In genomic region chr16:5633845-5634440, GRCh38 we compare ENCODE assay signal across 10 cellular contexts.
DNase-seq lines count a peak whose midpoint lies in the region; ATAC-seq, FAIRE-seq and TF ChIP-seq lines count a peak whose summit lies in the region.
"Had no signal": no experiment of that assay in that cellular context is flagged by ENCODE, and none has a peak within 500 bp of the region (broad histone marks: within the 10 kb centered on the region; RNA-seq: fewer than 3 reads in every experiment).

No MANE protein-coding gene starts in this region.

- no peaks in the 10 kb centered on the region for H3K27me3 Mint-ChIP-seq in stimulated activated naive B cell treated with anti-CD40 and anti-IgM and Interleukin-4, amounts not matched to agents 10 μg/mL and 1 μg/mL and 100 μg/mL, for 72 hours

- H3K79me2 ChIP-seq in GM12878 (ENCODE audit: control insufficient read depth, insufficient read depth, low read length) (no peaks in the 10 kb centered on the region), neural cell (replicated peaks; ENCODE audit: insufficient read depth, low read length) (no peaks in the 10 kb centered on the region)

- no peaks in the 10 kb centered on the region for H3K9me2 ChIP-seq in neural cell (ENCODE audit: insufficient read depth, low read length)

- SMC1A ChIA-PET in GM12878 (lab: Charles Lee; ENCODE audit: uncharacterized antibody, unreplicated experiment) = interaction anchor here (0.6 to 0.7 kb wide), 2 partner anchors 134 to 1009 kb away, joined by 3 to 4 read pairs; no protein-coding TSS in a partner anchor

- ATAC-seq in GM12878 = peak; percentile 36; the same call in 1 of the 3 replicates
- no peak for ATAC-seq in gastrocnemius medialis
- no peak for ATAC-seq in stimulated activated naive B cell treated with anti-CD40 and anti-IgM and Interleukin-4, amounts not matched to agents 10 μg/mL and 1 μg/mL and 100 μg/mL, for 72 hours (replicated peaks)
- ATAC-seq: activated T-cell treated with anti-CD3 and anti-CD28 coated beads, Interleukin-2, amount 50 U/mL, for 4 hours; naive thymus-derived CD4-positive, alpha-beta T cell had no signal

- H3K27me3 ChIP-seq in GM12878 (replicated peaks in 1 of 2; ENCODE audit: control insufficient read depth in 2 of 2, insufficient read depth in 2 of 2, low read length in 1 of 2) (no peaks in the 10 kb centered on the region), neural cell (ENCODE audit: insufficient read depth, low read depth, low read length) (no peaks in the 10 kb centered on the region), gastrocnemius medialis (no peaks in the 10 kb centered on the region)

- no peaks in the 10 kb centered on the region for H3K36me3 Mint-ChIP-seq in stimulated activated naive B cell treated with anti-CD40 and anti-IgM and Interleukin-4, amounts not matched to agents 10 μg/mL and 1 μg/mL and 100 μg/mL, for 72 hours
- H3K36me3 Mint-ChIP-seq: naive thymus-derived CD4-positive, alpha-beta T cell had no signal

- 22% methylated on average over 5 of the region's 5 CpGs for WGBS in GM12878 (ENCODE audit: insufficient coverage, insufficient replicate concordance, low lambda C conversion rate, missing lambda C conversion rate)

- RAD21 ChIA-PET in GM12878 (lab: Charles Lee; ENCODE audit: unreplicated experiment) = no interaction called here

- no peaks in the 10 kb centered on the region; the same call in 2 of the 3 replicates for H3K9me3 ChIP-seq in GM12878 (replicated peaks; ENCODE audit: control insufficient read depth, insufficient read depth, low read length)
- H3K9me3 ChIP-seq in neural cell (ENCODE audit: low read length) = no peaks in the 10 kb centered on the region
- no peaks in the 10 kb centered on the region for H3K9me3 ChIP-seq in gastrocnemius medialis

- H4K20me1 ChIP-seq in GM12878 (ENCODE audit: control insufficient read depth, insufficient read depth) (no peaks in the 10 kb centered on the region), neural cell (ENCODE audit: insufficient read depth) (no peaks in the 10 kb centered on the region)

- peaks cover 0 to 1% of the 10 kb centered on the region in 2 donors for H3K9me3 Mint-ChIP-seq in stimulated activated naive B cell treated with anti-CD40 and anti-IgM and Interleukin-4, amounts not matched to agents 10 μg/mL and 1 μg/mL and 100 μg/mL, for 72 hours

- TF ChIP-seq CTCF in GM12878 (IDR thresholded peaks at IDR 0.05 in 2 of 3, conservative IDR thresholded peaks at IDR 0.05 in 1 of 3; ENCODE audit: control insufficient read depth in 2 of 3, extremely low read depth in 1 of 3, insufficient read depth in 1 of 3, low read depth in 3 of 3, low read length in 3 of 3) = peak in 2 of 3 experiments; percentile 43 to 46; a peak in 5 of 6 replicates
- TF ChIP-seq CTCF in neural cell (IDR thresholded peaks at IDR 0.05; ENCODE audit: poor library complexity, severe bottlenecking) = peak; percentile 74
- no peak for TF ChIP-seq CTCF in gastrocnemius medialis (IDR thresholded peaks at IDR 0.05 in 4 of 5, conservative IDR thresholded peaks at IDR 0.05 in 1 of 5)

- intact Hi-C loops in GM12878 (cut with micrococcal nuclease; ENCODE audit: unreplicated experiment) (no loop called here), gastrocnemius medialis (cut with DNase I; ENCODE audit: low total_unique reads) (no loop called here)

- no peak overlapping the region for H2AFZ ChIP-seq in GM12878 (ENCODE audit: control insufficient read depth, low read depth, low read length)
- no peak overlapping the region for H2AFZ ChIP-seq in neural cell (ENCODE audit: low read depth, low read length)

- H3K9ac ChIP-seq in GM12878 (ENCODE audit: control insufficient read depth, insufficient read depth, low read length) (no peak overlapping the region), neural cell (ENCODE audit: low read length) (no peak overlapping the region)

- H3K4me1 Mint-ChIP-seq in stimulated activated naive B cell treated with anti-CD40 and anti-IgM and Interleukin-4, amounts not matched to agents 10 μg/mL and 1 μg/mL and 100 μg/mL, for 72 hours = no peaks in the 10 kb centered on the region
- H3K4me1 Mint-ChIP-seq: naive thymus-derived CD4-positive, alpha-beta T cell had no signal

- H3F3A ChIP-seq in neural cell (ENCODE audit: insufficient read depth, low read length, poor library complexity, severe bottlenecking) = no peaks in the 10 kb centered on the region

- no peak overlapping the region for H3K27ac Mint-ChIP-seq in stimulated activated naive B cell treated with anti-CD40 and anti-IgM and Interleukin-4, amounts not matched to agents 10 μg/mL and 1 μg/mL and 100 μg/mL, for 72 hours
- H3K27ac Mint-ChIP-seq: naive thymus-derived CD4-positive, alpha-beta T cell had no signal

- no peaks in the 10 kb centered on the region for H3K36me3 ChIP-seq in GM12878 (ENCODE audit: control insufficient read depth in 2 of 2, insufficient read depth in 2 of 2, low read length in 1 of 2)
- H3K36me3 ChIP-seq in neural cell (ENCODE audit: insufficient read depth, low read length) = no peaks in the 10 kb centered on the region
- no peaks in the 10 kb centered on the region for H3K36me3 ChIP-seq in gastrocnemius medialis

- H3K4me1 ChIP-seq in GM12878 (ENCODE audit: control insufficient read depth, insufficient read depth, low read length) (no peaks in the 10 kb centered on the region), gastrocnemius medialis (no peaks in the 10 kb centered on the region)

- no peak overlapping the region for H3K4me3 Mint-ChIP-seq in stimulated activated naive B cell treated with anti-CD40 and anti-IgM and Interleukin-4, amounts not matched to agents 10 μg/mL and 1 μg/mL and 100 μg/mL, for 72 hours
- H3K4me3 Mint-ChIP-seq: activated T-cell treated with anti-CD3 and anti-CD28 coated beads, Interleukin-2, amount 50 U/mL, for 4 hours; naive thymus-derived CD4-positive, alpha-beta T cell had no signal

- in situ Hi-C loops in GM12878 (cut with MboI) = no loop called here
- in situ Hi-C loops in gastrocnemius medialis (cut with MboI; ENCODE audit: low sequenced_read_pairs in 4 of 4) = no loop called here

- CTCF ChIA-PET in GM12878 (lab: Yijun Ruan, JAX) = interaction anchor here (0.7 to 4.4 kb wide), 8 partner anchors 10 to 447 kb away, joined by 3 to 39 read pairs (median 4); no protein-coding TSS in a partner anchor

- TF ChIP-seq POLR2A in GM12878 (IDR thresholded peaks at IDR 0.05; ENCODE audit: low read depth, low read length) = no peak
- TF ChIP-seq POLR2A in gastrocnemius medialis (IDR thresholded peaks at IDR 0.05) = no peak

- TF ChIP-seq EP300 in GM12878 (IDR thresholded peaks at IDR 0.05; ENCODE audit: borderline replicate concordance in 1 of 2, control insufficient read depth in 1 of 2, low read depth in 2 of 2, low read length in 2 of 2) (no peak), neural cell (conservative IDR thresholded peaks at IDR 0.05; ENCODE audit: poor library complexity, severe bottlenecking) (no peak)

- POLR2A ChIA-PET in GM12878 (lab: Charles Lee) = no interaction called here

- H3K4me2 ChIP-seq in GM12878 (ENCODE audit: control insufficient read depth, insufficient read depth) (no peak overlapping the region), neural cell (ENCODE audit: low read length) (no peak overlapping the region)

- no TSS peak for BruUV-seq in GM12878 (replicated peaks; lab: Mats Ljungman, UMichigan)

- DNase-seq in DMS53 (lab: John Stamatoyannopoulos, UW) = peak; percentile 52
- no peak for DNase-seq in DMS53 treated with DMSO at 0.1 percent for 48 hours (lab: John Stamatoyannopoulos, UW; ENCODE audit: unreplicated experiment)
- DNase-seq in M059J (ENCODE audit: low read depth) = peak; percentile 41
- no peak for DNase-seq in GM12878 (ENCODE audit: low read depth, low spot score)
- DNase-seq in stimulated activated CD4-positive, alpha-beta T cell treated with anti-CD3 and anti-CD28 coated beads, Interleukin-2, amount 100 ng/mL, for 24 hours = no peak
- DNase-seq in gastrocnemius medialis = no peak
- DNase-seq in stimulated activated naive B cell treated with anti-CD40 and anti-IgM and Interleukin-4, amounts not matched to agents 10 μg/mL and 1 μg/mL and 100 μg/mL, for 72 hours = no peak
- DNase-seq: activated T-cell treated with anti-CD3 and anti-CD28 coated beads, Interleukin-2, amount 50 U/mL, for 4 hours; naive thymus-derived CD4-positive, alpha-beta T cell had no signal

- H3K4me3 ChIP-seq in GM12878 = no peak overlapping the region
- H3K4me3 ChIP-seq in neural cell (ENCODE audit: low read length) = no peak overlapping the region
- no peak overlapping the region for H3K4me3 ChIP-seq in gastrocnemius medialis

- H3K27ac ChIP-seq in GM12878 (ENCODE audit: control insufficient read depth, insufficient read depth) (no peak overlapping the region), neural cell (ENCODE audit: low read length) (no peak overlapping the region), gastrocnemius medialis (no peak overlapping the region)

- peak; percentile 70 for FAIRE-seq in GM12878 (lab: Jason Lieb, UNC)

- TF ChIP-seq RAD21 in GM12878 (IDR thresholded peaks at IDR 0.05; ENCODE audit: insufficient read depth, low read depth, low read length) = 0 out of 2 replicates have a peak, but pooled peaks have one; percentile 22
- peak; percentile 61 for TF ChIP-seq RAD21 in neural cell (conservative IDR thresholded peaks at IDR 0.05)

TF ChIP-seq in GM12878, 131 proteins besides CTCF, POLR2A, EP300 and RAD21 (continues in another document):
- TF ChIP-seq, protein P1, sequence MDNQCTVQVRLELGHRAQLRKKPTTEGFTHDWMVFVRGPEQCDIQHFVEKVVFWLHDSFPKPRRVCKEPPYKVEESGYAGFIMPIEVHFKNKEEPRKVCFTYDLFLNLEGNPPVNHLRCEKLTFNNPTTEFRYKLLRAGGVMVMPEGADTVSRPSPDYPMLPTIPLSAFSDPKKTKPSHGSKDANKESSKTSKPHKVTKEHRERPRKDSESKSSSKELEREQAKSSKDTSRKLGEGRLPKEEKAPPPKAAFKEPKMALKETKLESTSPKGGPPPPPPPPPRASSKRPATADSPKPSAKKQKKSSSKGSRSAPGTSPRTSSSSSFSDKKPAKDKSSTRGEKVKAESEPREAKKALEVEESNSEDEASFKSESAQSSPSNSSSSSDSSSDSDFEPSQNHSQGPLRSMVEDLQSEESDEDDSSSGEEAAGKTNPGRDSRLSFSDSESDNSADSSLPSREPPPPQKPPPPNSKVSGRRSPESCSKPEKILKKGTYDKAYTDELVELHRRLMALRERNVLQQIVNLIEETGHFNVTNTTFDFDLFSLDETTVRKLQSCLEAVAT (IDR thresholded peaks at IDR 0.05) = no peak
- no peak for TF ChIP-seq HDGF (IDR thresholded peaks at IDR 0.05)

TF ChIP-seq in neural cell, 6 proteins besides CTCF, POLR2A, EP300 and RAD21:
- no peak for TF ChIP-seq MXI1 (conservative IDR thresholded peaks at IDR 0.05; ENCODE audit: poor library complexity, severe bottlenecking)
- peak; percentile 65 for TF ChIP-seq SMC3 (conservative IDR thresholded peaks at IDR 0.05; ENCODE audit: poor library complexity)
- TF ChIP-seq TAF1 (IDR thresholded peaks at IDR 0.05; ENCODE audit: low read depth) = no peak

Comparison
In these comparisons a context has a peak if more than half of its experiments do, and no peak if none do; other contexts are left out.
1. DNase-seq: peak in DMS53 (single experiment) and M059J (single experiment); none in DMS53 treated with DMSO at 0.1 percent for 48 hours (single experiment), GM12878 (single experiment), stimulated activated CD4-positive, alpha-beta T cell treated with anti-CD3 and anti-CD28 coated beads, Interleukin-2, amount 100 ng/mL, for 24 hours (0 of 2), gastrocnemius medialis (0 of 2) and stimulated activated naive B cell treated with anti-CD40 and anti-IgM and Interleukin-4, amounts not matched to agents 10 μg/mL and 1 μg/mL and 100 μg/mL, for 72 hours (single experiment).
2. CTCF ChIP-seq: peak in GM12878 (2 of 3) and neural cell (single experiment); none in gastrocnemius medialis (0 of 5).